In genomic region chr9:70409800-70410199, GRCh38 we compare ENCODE assay signal across 9 cellular contexts. TPM values are rescaled to one million over a fixed set of nuclear protein-coding genes. Genes with fewer than 3 reads are reported as not detected.
DNase-seq lines count a peak whose midpoint lies in the region; ATAC-seq, FAIRE-seq and TF ChIP-seq lines count a peak whose summit lies in the region.
"Had no signal": no experiment of that assay in that cellular context is flagged by ENCODE, and none has a peak within 500 bp of the region (broad histone marks: within the 10 kb centered on the region; RNA-seq: fewer than 3 reads in every experiment).

No MANE protein-coding gene starts in this region.

- FAIRE-seq in pancreas (lab: Jason Lieb, UNC): no peak

- peaks cover 41% of the 10 kb centered on the region for H3K36me3 Mint-ChIP-seq in effector memory CD8-positive, alpha-beta T cell (ENCODE audit: insufficient read depth)

- H3K27ac ChIP-seq in SK-N-MC (no peak overlapping the region), pancreas (peak overlapping the region in 3 of 4 donors; percentile 6 to 100 (median 99))

- H3K36me3 ChIP-seq in BJ (ENCODE audit: control insufficient read depth, insufficient read depth, low read length) (peaks cover 2% of the 10 kb centered on the region), SK-N-MC (ENCODE audit: insufficient read depth, low read length) (no peaks in the 10 kb centered on the region), pancreas (no peaks in the 10 kb centered on the region)

- intact Hi-C loops in pancreas (cut with DNase I): no loop called here

- CTCF ChIA-PET in BJ (lab: Yijun Ruan, JAX): interaction anchor here (0.7 to 2.2 kb wide), 4 partner anchors 75 to 200 kb away, joined by 3 to 12 read pairs (median 5); no protein-coding TSS in a partner anchor

- H3K9me3 ChIP-seq in SK-N-MC (ENCODE audit: low read depth, low read length) (no peaks in the 10 kb centered on the region), pancreas (no peaks in the 10 kb centered on the region)

- no peak for ATAC-seq in effector memory CD8-positive, alpha-beta T cell (replicated peaks)
- ATAC-seq in pancreas (no peak), HG03025 (IDR thresholded peaks at IDR 0.05; ENCODE audit: low FRiP score, unreplicated experiment) (no peak), GM21717 (IDR thresholded peaks at IDR 0.05; ENCODE audit: unreplicated experiment) (no peak)

- H3K4me1 ChIP-seq in pancreas: peaks cover 11 to 49% (median 18%) of the 10 kb centered on the region in 3 donors

- WGBS in pancreas, 2 donors: 11 to 15% methylated on average over 2 of the region's 2 CpGs

- H3K4me1 Mint-ChIP-seq in effector memory CD8-positive, alpha-beta T cell (ENCODE audit: low read depth in 2 of 2): peaks cover 48 to 74% of the 10 kb centered on the region in 2 donors

- no peaks in the 10 kb centered on the region for H3K9me3 Mint-ChIP-seq in effector memory CD8-positive, alpha-beta T cell

- H3K4me3 Mint-ChIP-seq in effector memory CD8-positive, alpha-beta T cell: peak overlapping the region; percentile 98 to 99

- POLR2A ChIA-PET in BJ (lab: Charles Lee): interaction anchor here (0.5 kb wide), 1 partner anchor 22 kb away, joined by 3 read pairs; no protein-coding TSS in a partner anchor

- H3K27me3 ChIP-seq in BJ (ENCODE audit: control insufficient read depth, insufficient read depth, low read length) (no peaks in the 10 kb centered on the region), pancreas (no peaks in the 10 kb centered on the region)

- no peaks in the 10 kb centered on the region for H3K27me3 Mint-ChIP-seq in effector memory CD8-positive, alpha-beta T cell

- peak overlapping the region; percentile 43 for H3K9ac ChIP-seq in SK-N-MC (ENCODE audit: insufficient read length)

- H3K4me3 ChIP-seq in BJ (ENCODE audit: low read depth, low read length): peak overlapping the region; percentile 90
- H3K4me3 ChIP-seq in SK-N-MC: no peak overlapping the region
- H3K4me3 ChIP-seq in pancreas: peak overlapping the region in 2 of 4 donors; percentile 82 to 97

- TF ChIP-seq CTCF in BJ (IDR thresholded peaks at IDR 0.05; ENCODE audit: insufficient read depth, low read depth, low read length) (no peak), pancreas (IDR thresholded peaks at IDR 0.05) (no peak)

- DNase-seq in BJ (ENCODE audit: low read depth) (no peak), SK-N-MC (ENCODE audit: low read depth, low spot score) (no peak), pancreas (no peak), HuH-7 (ENCODE audit: low spot score) (no peak), foreskin melanocyte (no peak)
- no peak for DNase-seq in effector memory CD8-positive, alpha-beta T cell
- DNase-seq: effector memory CD4-positive, alpha-beta T cell had no signal

- H3K27ac Mint-ChIP-seq in effector memory CD8-positive, alpha-beta T cell: peak overlapping the region; percentile 100

RNA-seq across cellular contexts. Expression of gene KLF9, which starts 4.7 kb away (rescaled TPM):
- polyA plus RNA-seq in BJ (2011; rRNA removed) (29.2 and 32.7 TPM in 2 replicates), pancreas (10 to 100 TPM in 1 of 2 donors, 1 to 10 TPM in 1; 9.0 to 16.2 TPM)
- 29.0 TPM in 2 replicates for polyA minus RNA-seq in BJ (2011; rRNA and poly(A)+ RNA removed)
- 10 to 100 TPM in 5 of 6 donors, 1 to 10 TPM in 1; 8.4 to 32.8 (median 18.1) TPM for total RNA-seq in pancreas
